In genomic region chr5:154610321-154611154, GRCh38 we compare ENCODE assay signal across 8 cellular contexts.
A peak's percentile ranks its signal among the peaks of the same experiment; 100 is the strongest.
DNase-seq lines count a peak whose midpoint lies in the region; ATAC-seq, FAIRE-seq and TF ChIP-seq lines count a peak whose summit lies in the region.

No MANE protein-coding gene starts in this region.

- intact Hi-C loops in transverse colon (cut with DNase I; ENCODE audit: low total_unique reads), result loop anchor here (2.0 kb wide), 1 partner anchor 144 kb away; no protein-coding TSS in a partner anchor

- no peak for TF ChIP-seq POLR2A in transverse colon (IDR thresholded peaks at IDR 0.05)

- H3K27me3 ChIP-seq in transverse colon, result peaks cover 69% of the 10 kb centered on the region

- ATAC-seq in GM21528 (IDR thresholded peaks at IDR 0.05; ENCODE audit: low FRiP score, unreplicated experiment), result peak; percentile 88
- peak; percentile 89 for ATAC-seq in omental fat pad (ENCODE audit: low FRiP score)

- TF ChIP-seq CTCF in omental fat pad (IDR thresholded peaks at IDR 0.05) (peak in 1 of 3 donors; percentile 34), transverse colon (IDR thresholded peaks at IDR 0.05) (peak; percentile 78 to 87 (median 84))

- peaks cover 9 to 17% (median 14%) of the 10 kb centered on the region in 4 donors for H3K4me1 ChIP-seq in transverse colon

- H3K4me3 ChIP-seq in transverse colon, result peak overlapping the region in 3 of 4 donors; percentile 0 to 38 (median 32)

- in situ Hi-C loops in transverse colon (cut with MboI; ENCODE audit: low pct_ligation_motif_present in 1 of 4, low pct_unique_long_range_greater_than_20kb in 1 of 4, low sequenced_read_pairs in 3 of 4), result loop anchor here in 3 of 4 donors (25.0 kb wide), 2 partner anchors 623 to 648 kb away; no protein-coding TSS in a partner anchor

- no peak overlapping the region for H3K27ac ChIP-seq in transverse colon

- no peaks in the 10 kb centered on the region for H3K9me3 ChIP-seq in transverse colon

- no peak for FAIRE-seq in RCC 7860 (lab: Jason Lieb, UNC)

- DNase-seq in Daoy (ENCODE audit: low read depth) (peak; percentile 89), HuH-7.5 (ENCODE audit: low spot score) (peak; percentile 87), RCC 7860 (ENCODE audit: low spot score) (peak; percentile 15), glomerular visceral epithelial cell (ENCODE audit: extremely low spot score) (peak; percentile 68), omental fat pad (ENCODE audit: low spot score) (no peak), transverse colon (peak; percentile 75)
- DNase-seq in activated naive CD4-positive, alpha-beta T cell treated with Interleukin-2 at 50 U/mL for 16 hours, result peak; percentile 59

- no peaks in the 10 kb centered on the region for H3K36me3 ChIP-seq in transverse colon

- WGBS in transverse colon (ENCODE audit: low coverage in 1 of 2), 2 donors, result 1 to 7% methylated on average over 13 to 26 of the region's 50 CpGs

- TF ChIP-seq EP300 in transverse colon (IDR thresholded peaks at IDR 0.05; ENCODE audit: low read depth), result no peak
